Comparison of ENCODE assay signal across 9 cellular contexts in genomic region chr6:20688710-20689500, GRCh38.
DNase-seq lines count a peak whose midpoint lies in the region; ATAC-seq and TF ChIP-seq lines count a peak whose summit lies in the region.
"Had no signal": no experiment of that assay in that cellular context is flagged by ENCODE, and none has a peak within 500 bp of the region (broad histone marks: within the 10 kb centered on the region; RNA-seq: fewer than 3 reads in every experiment).

No MANE protein-coding gene starts in this region.

- no peaks in the 10 kb centered on the region for H3K27me3 ChIP-seq in left lung
- H3K27me3 ChIP-seq: cardiac muscle cell had no signal

- peak overlapping the region; percentile 34 for H3K27ac Mint-ChIP-seq in progenitor cell of endocrine pancreas

- H3K4me1 ChIP-seq in left lung = no peaks in the 10 kb centered on the region

- peaks cover 7% of the 10 kb centered on the region for H3K36me3 Mint-ChIP-seq in progenitor cell of endocrine pancreas (ENCODE audit: insufficient read depth)

- peak overlapping the region; percentile 50 for H3K4me3 Mint-ChIP-seq in progenitor cell of endocrine pancreas (ENCODE audit: low read depth)

- intact Hi-C loops in left lung (cut with DNase I) = no loop called here

- ATAC-seq in GM19397 (IDR thresholded peaks at IDR 0.05; ENCODE audit: unreplicated experiment) (peak; percentile 83), HG03175 (IDR thresholded peaks at IDR 0.05; ENCODE audit: unreplicated experiment) (peak; percentile 97), left lung (no peak)

- no peak overlapping the region for H3K9ac ChIP-seq in SK-N-MC (ENCODE audit: insufficient read length)

- no peaks in the 10 kb centered on the region for H3K27me3 Mint-ChIP-seq in progenitor cell of endocrine pancreas

- H3K9me3 ChIP-seq in SK-N-MC (ENCODE audit: low read depth, low read length) = no peaks in the 10 kb centered on the region
- H3K9me3 ChIP-seq in left lung = no peaks in the 10 kb centered on the region

- H3K27ac ChIP-seq in SK-N-MC (no peak overlapping the region), left lung (no peak overlapping the region)
- H3K27ac ChIP-seq: cardiac muscle cell had no signal

- H3K36me3 ChIP-seq in SK-N-MC (ENCODE audit: insufficient read depth, low read length) (no peaks in the 10 kb centered on the region), left lung (no peaks in the 10 kb centered on the region)
- H3K36me3 ChIP-seq: cardiac muscle cell had no signal

- H3K4me3 ChIP-seq in SK-N-MC = peak overlapping the region; percentile 27
- H3K4me3 ChIP-seq in left lung = no peak overlapping the region
- H3K4me3 ChIP-seq: cardiac muscle cell had no signal

- DNase-seq in Caki2 (ENCODE audit: low read depth) (peak; percentile 73), SK-N-MC (ENCODE audit: low read depth, low spot score) (no peak), progenitor cell of endocrine pancreas (ENCODE audit: low spot score, unreplicated experiment) (no peak), nucleus accumbens (lab: John Stamatoyannopoulos, UW) (no peak), left lung (no peak)
- no peak for DNase-seq in stimulated activated CD4-positive, alpha-beta T cell treated with anti-CD3 and anti-CD28 coated beads, Interleukin-2, amount 100 ng/mL, for 48 hours

- TF ChIP-seq CTCF in progenitor cell of endocrine pancreas (IDR thresholded peaks at IDR 0.05; ENCODE audit: unreplicated experiment) (no peak), left lung (IDR thresholded peaks at IDR 0.05) (no peak)

- peaks cover 6% of the 10 kb centered on the region for H3K9me3 Mint-ChIP-seq in progenitor cell of endocrine pancreas (ENCODE audit: low read depth)

- H3K4me1 Mint-ChIP-seq in progenitor cell of endocrine pancreas (ENCODE audit: low read depth) = peaks cover 28% of the 10 kb centered on the region

- in situ Hi-C loops in Caki2 (cut with HindIII; ENCODE audit: low pct_unique_long_range_greater_than_20kb, low sequenced_read_pairs) = no loop called here
